8 cellular contexts compared by ENCODE assay signal in the genomic region with DNA sequence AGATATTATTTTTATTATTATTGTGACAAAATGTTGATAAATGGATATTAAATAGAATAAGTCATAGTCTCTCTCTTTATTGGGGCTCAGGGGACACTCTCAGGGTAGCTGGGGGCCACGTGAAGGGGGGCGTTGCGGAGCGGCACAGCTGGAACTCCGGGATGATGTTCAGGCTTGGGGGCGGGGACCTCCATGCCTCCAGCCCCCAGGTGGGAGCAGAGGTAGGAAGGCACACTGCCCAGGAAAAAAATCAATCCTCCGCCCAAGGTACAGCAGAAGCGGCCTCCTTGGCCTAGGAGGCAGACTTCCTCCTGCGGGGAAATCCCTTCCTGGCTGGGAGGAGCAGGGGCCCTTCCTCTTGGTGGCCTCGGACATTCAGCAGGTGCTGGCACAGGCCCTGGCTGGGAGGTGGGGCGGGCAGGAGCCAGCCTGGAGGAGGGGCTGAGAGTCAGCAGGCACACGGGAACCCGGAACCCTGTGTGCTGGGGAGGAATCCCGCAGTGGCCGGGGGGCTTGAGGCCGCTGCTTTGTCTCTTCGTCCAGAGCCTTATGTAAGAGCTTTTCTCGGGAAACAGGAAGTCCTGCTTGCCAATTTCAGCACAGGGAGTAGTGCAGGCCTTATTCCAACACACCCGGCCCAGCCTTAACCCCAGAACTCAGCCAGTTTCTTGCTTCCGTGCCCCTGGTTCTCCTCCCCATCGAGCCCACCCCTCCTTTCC. TPM values are rescaled to one million over a fixed set of nuclear protein-coding genes. Genes with fewer than 3 reads are reported as not detected.
A peak's percentile ranks its signal among the peaks of the same experiment; 100 is the strongest.
DNase-seq lines count a peak whose midpoint lies in the region; ATAC-seq, FAIRE-seq and TF ChIP-seq lines count a peak whose summit lies in the region.

No MANE protein-coding gene starts in this region.

- no TSS peak for BruUV-seq in PC-9 (replicated peaks; lab: Mats Ljungman, UMichigan)

- H3K36me3 ChIP-seq in PC-9 (ENCODE audit: low read depth) (no peaks in the 10 kb centered on the region), liver (ENCODE audit: control insufficient read depth in 4 of 4, insufficient read depth in 3 of 4, low read depth in 1 of 4, low read length in 3 of 4) (no peaks in the 10 kb centered on the region), subcutaneous abdominal adipose tissue (ENCODE audit: control insufficient read depth in 5 of 5, insufficient read depth in 5 of 5, low read length in 5 of 5) (peaks cover 0 to 15% (median 5%) of the 10 kb centered on the region in 5 donors)

- CTCF ChIA-PET in PC-9 (lab: Charles Lee), result interaction anchor here (0.6 to 1.4 kb wide), 3 partner anchors 44 to 232 kb away, joined by 3 to 7 read pairs (median 3); no protein-coding TSS in a partner anchor

- H3K4me3 ChIP-seq in PC-9 (peak overlapping the region; percentile 50), liver (ENCODE audit: low read depth in 1 of 3, low read length in 3 of 3) (peak overlapping the region in 2 of 3 donors; percentile 0 to 31), subcutaneous abdominal adipose tissue (ENCODE audit: low read depth in 1 of 5, low read length in 5 of 5) (peak overlapping the region; percentile 55 to 79 (median 77))

- H3K27me3 ChIP-seq in PC-9 (ENCODE audit: insufficient read depth, low read depth) (no peaks in the 10 kb centered on the region), liver (ENCODE audit: control insufficient read depth in 4 of 4, insufficient read depth in 4 of 4, low read length in 3 of 4) (no peaks in the 10 kb centered on the region), subcutaneous abdominal adipose tissue (ENCODE audit: control insufficient read depth in 5 of 5, insufficient read depth in 4 of 5, low read length in 5 of 5) (no peaks in the 10 kb centered on the region)

- no peaks in the 10 kb centered on the region for H4K20me1 ChIP-seq in PC-9 (ENCODE audit: insufficient read depth)

- H3K4me1 ChIP-seq in PC-9 (replicated peaks; ENCODE audit: insufficient read depth) (peaks cover 9% of the 10 kb centered on the region), liver (ENCODE audit: control insufficient read depth in 4 of 4, insufficient read depth in 4 of 4, low read length in 3 of 4) (peaks cover 10 to 49% (median 35%) of the 10 kb centered on the region in 4 donors), subcutaneous abdominal adipose tissue (ENCODE audit: control insufficient read depth in 5 of 5, insufficient read depth in 5 of 5, low read length in 5 of 5) (peaks cover 11 to 77% (median 59%) of the 10 kb centered on the region in 5 donors)

- POLR2A ChIA-PET in PC-9 (lab: Charles Lee; ENCODE audit: unreplicated experiment), result interaction anchor here (0.7 to 1.5 kb wide), 2 partner anchors 58 to 123 kb away, joined by 4 to 11 read pairs; no protein-coding TSS in a partner anchor

- no peak for TF ChIP-seq CTCF in PC-9 (conservative IDR thresholded peaks at IDR 0.05)
- no peak for TF ChIP-seq CTCF in liver (IDR thresholded peaks at IDR 0.05; ENCODE audit: low read depth, low read length, missing input control)

- peak overlapping the region; percentile 87 for H3K4me2 ChIP-seq in PC-9

- H3K79me2 ChIP-seq in PC-9 (ENCODE audit: low read depth), result peaks cover 9% of the 10 kb centered on the region

- DNase-seq in C1 segment of cervical spinal cord (lab: John Stamatoyannopoulos, UW) (peak in 12 of 14 donors; percentile 39 to 89 (median 82)), GM19239 (ENCODE audit: insufficient read length, low spot score) (no peak), PC-9 (peak; percentile 78 to 97), cortex of kidney (lab: John Stamatoyannopoulos, UW) (peak; percentile 53)
- no peak for DNase-seq in activated CD4-positive, CD25-positive, alpha-beta regulatory T cell (lab: John Stamatoyannopoulos, UW)

- H3K27ac ChIP-seq in PC-9, result peak overlapping the region; percentile 78
- H3K27ac ChIP-seq in liver (ENCODE audit: low read depth in 1 of 2, low read length in 2 of 2), result peak overlapping the region; percentile 79 to 94
- H3K27ac ChIP-seq in subcutaneous abdominal adipose tissue (ENCODE audit: low read depth, low read length), result peak overlapping the region; percentile 94

- WGBS in liver, result 14% methylated on average over 21 of the region's 21 CpGs

- ATAC-seq in HG03139 (IDR thresholded peaks at IDR 0.05; ENCODE audit: unreplicated experiment), result no peak

- H3F3A ChIP-seq in PC-9 (ENCODE audit: insufficient read depth, low read depth), result no peaks in the 10 kb centered on the region

- peak overlapping the region; percentile 74; the same call in 1 of the 2 replicates for H2AFZ ChIP-seq in PC-9

- intact Hi-C loops in PC-9 (cut with micrococcal nuclease; ENCODE audit: unreplicated experiment), result loop anchor here (1.0 to 2.0 kb wide), 4 partner anchors 73 to 207 kb away; a partner anchor contains a TSS

- FAIRE-seq in GM19239 (lab: Jason Lieb, UNC), result peak; percentile 95

- H3K9ac ChIP-seq in liver (ENCODE audit: low read depth in 1 of 2, low read length in 2 of 2), result peak overlapping the region in 1 of 2 donors; percentile 76
- H3K9ac ChIP-seq in subcutaneous abdominal adipose tissue (ENCODE audit: low read length in 5 of 5), result peak overlapping the region; percentile 76 to 88 (median 77)

- TF ChIP-seq RAD21 in liver (IDR thresholded peaks at IDR 0.05), result peak; percentile 13 to 35

- no peaks in the 10 kb centered on the region for H3K9me3 ChIP-seq in PC-9 (ENCODE audit: insufficient read depth, low read depth)
- no peaks in the 10 kb centered on the region for H3K9me3 ChIP-seq in liver (ENCODE audit: control insufficient read depth in 4 of 4, low read length in 3 of 4)
- H3K9me3 ChIP-seq in subcutaneous abdominal adipose tissue (ENCODE audit: control insufficient read depth in 5 of 5, low read length in 5 of 5), result no peaks in the 10 kb centered on the region

- no peaks in the 10 kb centered on the region for H3K9me2 ChIP-seq in PC-9 (ENCODE audit: insufficient read depth)

TF ChIP-seq in liver, 16 proteins besides CTCF, POLR2A, EP300 and RAD21:
- TF ChIP-seq YY1 (IDR thresholded peaks at IDR 0.05) (no peak), GABPA (IDR thresholded peaks at IDR 0.05 in 1 of 2, conservative IDR thresholded peaks at IDR 0.05 in 1 of 2) (peak; percentile 18 to 55), SP1 (IDR thresholded peaks at IDR 0.05) (peak; percentile 56), NR2F2 (IDR thresholded peaks at IDR 0.05) (peak; percentile 88), TAF1 (conservative IDR thresholded peaks at IDR 0.05) (peak; percentile 38), RXRA (IDR thresholded peaks at IDR 0.05) (peak; percentile 22 to 63), EGR1 (IDR thresholded peaks at IDR 0.05; ENCODE audit: low read depth in 2 of 2) (no peak)
- TF ChIP-seq, protein P1, sequence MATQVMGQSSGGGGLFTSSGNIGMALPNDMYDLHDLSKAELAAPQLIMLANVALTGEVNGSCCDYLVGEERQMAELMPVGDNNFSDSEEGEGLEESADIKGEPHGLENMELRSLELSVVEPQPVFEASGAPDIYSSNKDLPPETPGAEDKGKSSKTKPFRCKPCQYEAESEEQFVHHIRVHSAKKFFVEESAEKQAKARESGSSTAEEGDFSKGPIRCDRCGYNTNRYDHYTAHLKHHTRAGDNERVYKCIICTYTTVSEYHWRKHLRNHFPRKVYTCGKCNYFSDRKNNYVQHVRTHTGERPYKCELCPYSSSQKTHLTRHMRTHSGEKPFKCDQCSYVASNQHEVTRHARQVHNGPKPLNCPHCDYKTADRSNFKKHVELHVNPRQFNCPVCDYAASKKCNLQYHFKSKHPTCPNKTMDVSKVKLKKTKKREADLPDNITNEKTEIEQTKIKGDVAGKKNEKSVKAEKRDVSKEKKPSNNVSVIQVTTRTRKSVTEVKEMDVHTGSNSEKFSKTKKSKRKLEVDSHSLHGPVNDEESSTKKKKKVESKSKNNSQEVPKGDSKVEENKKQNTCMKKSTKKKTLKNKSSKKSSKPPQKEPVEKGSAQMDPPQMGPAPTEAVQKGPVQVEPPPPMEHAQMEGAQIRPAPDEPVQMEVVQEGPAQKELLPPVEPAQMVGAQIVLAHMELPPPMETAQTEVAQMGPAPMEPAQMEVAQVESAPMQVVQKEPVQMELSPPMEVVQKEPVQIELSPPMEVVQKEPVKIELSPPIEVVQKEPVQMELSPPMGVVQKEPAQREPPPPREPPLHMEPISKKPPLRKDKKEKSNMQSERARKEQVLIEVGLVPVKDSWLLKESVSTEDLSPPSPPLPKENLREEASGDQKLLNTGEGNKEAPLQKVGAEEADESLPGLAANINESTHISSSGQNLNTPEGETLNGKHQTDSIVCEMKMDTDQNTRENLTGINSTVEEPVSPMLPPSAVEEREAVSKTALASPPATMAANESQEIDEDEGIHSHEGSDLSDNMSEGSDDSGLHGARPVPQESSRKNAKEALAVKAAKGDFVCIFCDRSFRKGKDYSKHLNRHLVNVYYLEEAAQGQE (IDR thresholded peaks at IDR 0.05), result no peak

RNA-seq across cellular contexts. Expression of a gene that starts 0.6 kb away (rescaled TPM):
- total RNA-seq in PC-9 (2021), result 46.4 and 65.4 TPM in 2 replicates
- 1 to 10 TPM; 1.4 to 4.6 TPM for total RNA-seq in liver
- 1 to 10 TPM; 4.4 to 9.3 TPM for polyA plus RNA-seq in liver

RNA-seq across cellular contexts. Expression of a gene that starts 3.7 kb away (rescaled TPM):
- 68.4 and 72.4 TPM in 2 replicates for total RNA-seq in PC-9 (2021)
- total RNA-seq in liver, result 10 to 100 TPM; 21.3 to 29.2 TPM
- 10 to 100 TPM in 1 of 2 donors, 1 to 10 TPM in 1; 4.9 to 18.2 TPM for polyA plus RNA-seq in liver

RNA-seq across cellular contexts. Expression of a gene that starts 9.1 kb away (rescaled TPM):
- total RNA-seq in PC-9 (2021), result 14.3 and 21.5 TPM in 2 replicates
- 1 to 10 TPM; 4.2 to 5.7 TPM for total RNA-seq in liver
- 10 to 100 TPM in 1 of 2 donors, 1 to 10 TPM in 1; 5.2 to 13.1 TPM for polyA plus RNA-seq in liver

RNA-seq across cellular contexts. Expression of a gene that starts 21.5 kb away (rescaled TPM):
- total RNA-seq in PC-9 (2021) (27.0 and 37.0 TPM in 2 replicates), liver (10 to 100 TPM; 15.8 to 50.4 TPM)
- 10 to 100 TPM; 14.2 to 88.6 TPM for polyA plus RNA-seq in liver

RNA-seq across cellular contexts. Expression of a gene that starts 25.7 kb away (rescaled TPM):
- 33.4 and 44.2 TPM in 2 replicates for total RNA-seq in PC-9 (2021)
- 100 to 1,000 TPM in 1 of 2 donors, 10 to 100 TPM in 1; 71.6 to 111 TPM for total RNA-seq in liver
- 100 to 1,000 TPM in 1 of 2 donors, 10 to 100 TPM in 1; 55.3 to 136 TPM for polyA plus RNA-seq in liver

Comparison
In these comparisons a context has a peak if more than half of its experiments do, and no peak if none do; other contexts are left out.
1. DNase-seq: peak in C1 segment of cervical spinal cord (12 of 14), PC-9 (2 of 2) and cortex of kidney (single experiment); none in GM19239 (single experiment) and activated CD4-positive, CD25-positive, alpha-beta regulatory T cell (0 of 4).
2. H3K4me3 ChIP-seq: peak in every context shown above with its lines; median percentile 77 in subcutaneous abdominal adipose tissue; 50 in PC-9; 16 in liver.
3. Peak in every context shown above with its lines, with median percentiles within 50 percentile points of each other: H3K27ac ChIP-seq.